7 cellular contexts compared by ENCODE assay signal in genomic region chr16:4426021-4426684, GRCh38. TPM values are rescaled to one million over a fixed set of nuclear protein-coding genes. Genes with fewer than 3 reads are reported as not detected.
DNase-seq lines count a peak whose midpoint lies in the region; ATAC-seq, FAIRE-seq and TF ChIP-seq lines count a peak whose summit lies in the region.

No MANE protein-coding gene starts in this region.

- intact Hi-C loops in GM12878 (cut with micrococcal nuclease; ENCODE audit: unreplicated experiment) (loop anchor here (5.0 to 10.0 kb wide), 2 partner anchors 46 to 189 kb away; partner anchors contain the start of genes NMRAL1 and UBALD1), right lobe of liver (cut with DNase I) (no loop called here), transverse colon (cut with DNase I; ENCODE audit: low total_unique reads) (no loop called here)

- POLR2A ChIA-PET in GM12878 (lab: Charles Lee) = no interaction called here

- H3K4me2 ChIP-seq in GM12878 (ENCODE audit: control insufficient read depth, insufficient read depth) = peak overlapping the region; percentile 72

- WGBS in GM12878 (ENCODE audit: insufficient coverage, insufficient replicate concordance, low lambda C conversion rate, missing lambda C conversion rate) = 1% methylated on average over 30 of the region's 31 CpGs
- WGBS in right lobe of liver (ENCODE audit: insufficient coverage, low coverage, low lambda C conversion rate, missing lambda C conversion rate) = 1% methylated on average over 23 of the region's 31 CpGs
- 2 to 21% methylated on average over 4 to 27 of the region's 31 CpGs for WGBS in transverse colon (ENCODE audit: low coverage in 1 of 2), 2 donors

- no peak for TF ChIP-seq POLR2A in GM12878 (IDR thresholded peaks at IDR 0.05; ENCODE audit: low read depth, low read length)
- TF ChIP-seq POLR2A in right lobe of liver (IDR thresholded peaks at IDR 0.05) = no peak
- TF ChIP-seq POLR2A in transverse colon (IDR thresholded peaks at IDR 0.05) = no peak

- RAD21 ChIA-PET in GM12878 (lab: Charles Lee; ENCODE audit: unreplicated experiment) = interaction anchor here (3.2 kb wide), 1 partner anchor 23 kb away, joined by 9 read pairs; no protein-coding TSS in a partner anchor

- H3K36me3 ChIP-seq in HUES6 (ENCODE audit: control insufficient read depth, insufficient read depth, low read length) (peaks cover 12% of the 10 kb centered on the region), GM12878 (ENCODE audit: control insufficient read depth in 2 of 2, insufficient read depth in 2 of 2, low read length in 1 of 2) (peaks cover 0 to 7% of the 10 kb centered on the region in 2 experiments; a peak in 1 of 4 replicates), right lobe of liver (peaks cover 0 to 2% (median 0%) of the 10 kb centered on the region in 4 donors), transverse colon (no peaks in the 10 kb centered on the region)

- peak overlapping the region; percentile 96 for H3K9ac ChIP-seq in HUES6 (ENCODE audit: low read length)
- peak overlapping the region; percentile 99 for H3K9ac ChIP-seq in GM12878 (ENCODE audit: control insufficient read depth, insufficient read depth, low read length)

- BruUV-seq in GM12878 (replicated peaks; lab: Mats Ljungman, UMichigan) = TSS peak; percentile 80

- no peak for TF ChIP-seq RAD21 in GM12878 (IDR thresholded peaks at IDR 0.05; ENCODE audit: insufficient read depth, low read depth, low read length)

- ATAC-seq in GM21515 (IDR thresholded peaks at IDR 0.05; ENCODE audit: unreplicated experiment) = peak; percentile 18
- peak; percentile 61 for ATAC-seq in GM12878
- ATAC-seq in right lobe of liver = peak; percentile 51 to 62 (median 58)

- H2AFZ ChIP-seq in GM12878 (ENCODE audit: control insufficient read depth, low read depth, low read length) = peak overlapping the region; percentile 100

- in situ Hi-C loops in GM12878 (cut with MboI) = no loop called here
- in situ Hi-C loops in transverse colon (cut with MboI; ENCODE audit: low pct_ligation_motif_present in 1 of 4, low pct_unique_long_range_greater_than_20kb in 1 of 4, low sequenced_read_pairs in 3 of 4) = no loop called here

- H3K4me3 ChIP-seq in GM12865 (ENCODE audit: low read depth, low read length) = peak overlapping the region; percentile 63
- peak overlapping the region; percentile 88 for H3K4me3 ChIP-seq in HUES6 (ENCODE audit: low read depth, low read length)
- H3K4me3 ChIP-seq in GM12878 = peak overlapping the region; percentile 92
- peak overlapping the region; percentile 79 to 97 (median 94) for H3K4me3 ChIP-seq in right lobe of liver
- H3K4me3 ChIP-seq in transverse colon = peak overlapping the region; percentile 65 to 86 (median 80)

- peaks cover 33% of the 10 kb centered on the region for H3K79me2 ChIP-seq in GM12878 (ENCODE audit: control insufficient read depth, insufficient read depth, low read length)

- no peak for FAIRE-seq in GM12878 (lab: Jason Lieb, UNC)

- H3K9me3 ChIP-seq in HUES6 (ENCODE audit: control insufficient read depth, insufficient read depth, low read depth, low read length) (no peaks in the 10 kb centered on the region), GM12878 (replicated peaks; ENCODE audit: control insufficient read depth, insufficient read depth, low read length) (no peaks in the 10 kb centered on the region), right lobe of liver (no peaks in the 10 kb centered on the region), transverse colon (no peaks in the 10 kb centered on the region)

- H3K4me1 ChIP-seq in HUES6 (ENCODE audit: control insufficient read depth, insufficient read depth, low read length) = peaks cover 8% of the 10 kb centered on the region; the same call in 1 of the 2 replicates
- H3K4me1 ChIP-seq in GM12878 (ENCODE audit: control insufficient read depth, insufficient read depth, low read length) = no peaks in the 10 kb centered on the region
- H3K4me1 ChIP-seq in right lobe of liver = peaks cover 0 to 13% (median 7%) of the 10 kb centered on the region in 4 donors
- H3K4me1 ChIP-seq in transverse colon = peaks cover 4 to 23% (median 19%) of the 10 kb centered on the region in 4 donors

- no peak for DNase-seq in GM12865 (ENCODE audit: low read depth)
- DNase-seq in GM12878 (ENCODE audit: low read depth, low spot score) = no peak
- DNase-seq in right lobe of liver = peak; percentile 64 to 73 (median 64)
- no peak for DNase-seq in transverse colon
- no peak for DNase-seq in GDM1 (lab: John Stamatoyannopoulos, UW)

- SMC1A ChIA-PET in GM12878 (lab: Charles Lee; ENCODE audit: uncharacterized antibody, unreplicated experiment) = interaction anchor here (1.5 kb wide), 1 partner anchor 23 kb away, joined by 4 read pairs; no protein-coding TSS in a partner anchor

- H4K20me1 ChIP-seq in GM12878 (ENCODE audit: control insufficient read depth, insufficient read depth) = no peaks in the 10 kb centered on the region

- TF ChIP-seq CTCF in GM12865 (IDR thresholded peaks at IDR 0.05; ENCODE audit: insufficient read depth, low read depth, low read length, missing control alignments) (no peak), GM12878 (IDR thresholded peaks at IDR 0.05 in 2 of 3, conservative IDR thresholded peaks at IDR 0.05 in 1 of 3; ENCODE audit: control insufficient read depth in 2 of 3, extremely low read depth in 1 of 3, insufficient read depth in 1 of 3, low read depth in 3 of 3, low read length in 3 of 3) (no peak), right lobe of liver (IDR thresholded peaks at IDR 0.05) (no peak), transverse colon (IDR thresholded peaks at IDR 0.05) (no peak)

- H3K27ac ChIP-seq in HUES6 (ENCODE audit: low read depth, low read length) = peak overlapping the region; percentile 80; the same call in 1 of the 2 replicates
- peak overlapping the region; percentile 100 for H3K27ac ChIP-seq in GM12878 (ENCODE audit: control insufficient read depth, insufficient read depth)
- peak overlapping the region; percentile 95 to 98 (median 97) for H3K27ac ChIP-seq in right lobe of liver
- H3K27ac ChIP-seq in transverse colon = peak overlapping the region; percentile 87 to 97 (median 95)

- H3K27me3 ChIP-seq in HUES6 (ENCODE audit: control insufficient read depth, insufficient read depth, low read length) = no peaks in the 10 kb centered on the region
- no peaks in the 10 kb centered on the region for H3K27me3 ChIP-seq in GM12878 (replicated peaks in 1 of 2; ENCODE audit: control insufficient read depth in 2 of 2, insufficient read depth in 2 of 2, low read length in 1 of 2)
- H3K27me3 ChIP-seq in right lobe of liver = no peaks in the 10 kb centered on the region
- H3K27me3 ChIP-seq in transverse colon = no peaks in the 10 kb centered on the region

- CTCF ChIA-PET in GM12878 (lab: Yijun Ruan, JAX) = no interaction called here

- no peak for TF ChIP-seq EP300 in GM12878 (IDR thresholded peaks at IDR 0.05; ENCODE audit: borderline replicate concordance in 1 of 2, control insufficient read depth in 1 of 2, low read depth in 2 of 2, low read length in 2 of 2)
- TF ChIP-seq EP300 in transverse colon (IDR thresholded peaks at IDR 0.05; ENCODE audit: low read depth) = no peak

RNA-seq across cellular contexts. Expression of gene DNAJA3, which starts 0.5 kb away (rescaled TPM):
- 60.1 and 70.0 TPM in 2 replicates for total RNA-seq in GM12878 (2013; cell fraction: nucleolus; rRNA removed)
- total RNA-seq in GM12878 (2014; rRNA removed) = 76.3 and 83.5 TPM in 2 replicates
- total RNA-seq in GM12878 (2014; rRNA removed; fragmentation: Illumina TruSeq; extraction: Trizol) = 51.7 and 55.6 TPM in 2 replicates
- 56.4 and 65.9 TPM in 2 replicates for total RNA-seq in GM12878 (2021)
- 14.5 TPM for polyA plus RNA-seq in GM12878 (2011; ENCODE audit: low read depth)
- polyA plus RNA-seq in GM12878 (2011; rRNA removed) = 40.8 and 43.1 TPM in 2 replicates
- polyA plus RNA-seq in GM12878 (2011; cell fraction: cytosol; rRNA removed) = 45.7 and 57.3 TPM in 2 replicates
- 77.1 and 83.1 TPM in 2 replicates for polyA plus RNA-seq in GM12878 (2011; cell fraction: nucleus; rRNA removed)
- 26.9 and 35.4 TPM in 2 replicates for polyA plus RNA-seq in GM12878 (2012)
- polyA plus RNA-seq in GM12878 (2014; fragmentation: Illumina TruSeq; extraction: Trizol) = 29.4 and 51.3 TPM in 2 replicates
- polyA plus RNA-seq in GM12878 (2014; fragmentation: Nextera tagmentation; extraction: Ambion mirVana) = 10 to 100 TPM in 1 of 2 experiments, 1 to 10 TPM in 1; 8.4 to 20.4 TPM
- polyA plus RNA-seq in GM12878 (2014; rRNA removed) = 77.4 and 80.1 TPM in 2 replicates
- polyA plus RNA-seq in GM12878 (2016; fragmentation: Nextera tagmentation; extraction: Ambion mirVana) = 100 to 1,000 TPM; 124 to 141 TPM
- polyA minus RNA-seq in GM12878 (2011; rRNA and poly(A)+ RNA removed) = 27.5 and 30.2 TPM in 2 replicates
- polyA minus RNA-seq in GM12878 (2011; cell fraction: cytosol; rRNA and poly(A)+ RNA removed) = 12.6 and 13.5 TPM in 2 replicates
- 21.3 and 42.6 TPM in 2 replicates for polyA minus RNA-seq in GM12878 (2011; cell fraction: nucleus; rRNA and poly(A)+ RNA removed)
- 100 to 1,000 TPM in 2 of 6 experiments, 10 to 100 TPM in 4; 36.4 to 110 (median 49.0) TPM for total RNA-seq in right lobe of liver
- 100 to 1,000 TPM in 1 of 4 donors, 10 to 100 TPM in 3; 49.0 to 126 (median 75.5) TPM for total RNA-seq in transverse colon

RNA-seq across cellular contexts. Expression of gene CORO7, which starts 9.8 kb away (rescaled TPM):
- 187 and 203 TPM in 2 replicates for total RNA-seq in GM12878 (2013; cell fraction: nucleolus; rRNA removed)
- total RNA-seq in GM12878 (2014; rRNA removed) = 43.2 and 56.5 TPM in 2 replicates
- total RNA-seq in GM12878 (2014; rRNA removed; fragmentation: Illumina TruSeq; extraction: Trizol) = 18.9 and 19.0 TPM in 2 replicates
- total RNA-seq in GM12878 (2021) = 89.2 and 91.7 TPM in 2 replicates
- polyA plus RNA-seq in GM12878 (2011; ENCODE audit: low read depth) = 17.8 TPM
- 11.9 and 40.0 TPM in 2 replicates for polyA plus RNA-seq in GM12878 (2011; rRNA removed)
- 37.9 and 44.2 TPM in 2 replicates for polyA plus RNA-seq in GM12878 (2011; cell fraction: cytosol; rRNA removed)
- 362 and 561 TPM in 2 replicates for polyA plus RNA-seq in GM12878 (2011; cell fraction: nucleus; rRNA removed)
- 49.8 and 53.5 TPM in 2 replicates for polyA plus RNA-seq in GM12878 (2012)
- polyA plus RNA-seq in GM12878 (2014; fragmentation: Illumina TruSeq; extraction: Trizol) = 6.0 and 17.2 TPM in 2 replicates
- polyA plus RNA-seq in GM12878 (2014; fragmentation: Nextera tagmentation; extraction: Ambion mirVana) = under 1 TPM; 0.64 to 0.84 TPM
- polyA plus RNA-seq in GM12878 (2014; rRNA removed) = 65.8 and 76.0 TPM in 2 replicates
- polyA plus RNA-seq in GM12878 (2016; fragmentation: Nextera tagmentation; extraction: Ambion mirVana) = 10 to 100 TPM; 47.4 to 49.1 TPM
- polyA minus RNA-seq in GM12878 (2011; rRNA and poly(A)+ RNA removed) = 32.8 and 55.7 TPM in 2 replicates
- 61.5 and 64.5 TPM in 2 replicates for polyA minus RNA-seq in GM12878 (2011; cell fraction: cytosol; rRNA and poly(A)+ RNA removed)
- polyA minus RNA-seq in GM12878 (2011; cell fraction: nucleus; rRNA and poly(A)+ RNA removed) = 68.3 and 121 TPM in 2 replicates
- total RNA-seq in right lobe of liver = 10 to 100 TPM in 5 of 6 experiments, 1 to 10 TPM in 1; 7.8 to 22.9 (median 13.3) TPM
- total RNA-seq in transverse colon = 100 to 1,000 TPM in 1 of 4 donors, 10 to 100 TPM in 3; 46.8 to 330 (median 58.1) TPM

RNA-seq across cellular contexts. Expression of gene NMRAL1, which starts 48.3 kb away (rescaled TPM):
- 33.4 and 44.6 TPM in 2 replicates for total RNA-seq in GM12878 (2013; cell fraction: nucleolus; rRNA removed)
- total RNA-seq in GM12878 (2014; rRNA removed) = 69.7 and 74.8 TPM in 2 replicates
- 41.6 and 52.5 TPM in 2 replicates for total RNA-seq in GM12878 (2014; rRNA removed; fragmentation: Illumina TruSeq; extraction: Trizol)
- 66.0 and 72.4 TPM in 2 replicates for total RNA-seq in GM12878 (2021)
- 30.3 TPM for polyA plus RNA-seq in GM12878 (2011; ENCODE audit: low read depth)
- 19.9 and 33.7 TPM in 2 replicates for polyA plus RNA-seq in GM12878 (2011; rRNA removed)
- 84.5 and 92.5 TPM in 2 replicates for polyA plus RNA-seq in GM12878 (2011; cell fraction: cytosol; rRNA removed)
- 54.1 and 72.8 TPM in 2 replicates for polyA plus RNA-seq in GM12878 (2011; cell fraction: nucleus; rRNA removed)
- polyA plus RNA-seq in GM12878 (2012) = 39.9 and 42.7 TPM in 2 replicates
- polyA plus RNA-seq in GM12878 (2014; fragmentation: Illumina TruSeq; extraction: Trizol) = 14.9 and 36.5 TPM in 2 replicates
- polyA plus RNA-seq in GM12878 (2014; fragmentation: Nextera tagmentation; extraction: Ambion mirVana) = 10 to 100 TPM in 1 of 2 experiments, 1 to 10 TPM in 1; 4.8 to 11.2 TPM
- 74.2 and 74.4 TPM in 2 replicates for polyA plus RNA-seq in GM12878 (2014; rRNA removed)
- 100 to 1,000 TPM in 1 of 2 experiments, 10 to 100 TPM in 1; 84.1 to 102 TPM for polyA plus RNA-seq in GM12878 (2016; fragmentation: Nextera tagmentation; extraction: Ambion mirVana)
- 32.2 and 58.4 TPM in 2 replicates for polyA minus RNA-seq in GM12878 (2011; rRNA and poly(A)+ RNA removed)
- polyA minus RNA-seq in GM12878 (2011; cell fraction: cytosol; rRNA and poly(A)+ RNA removed) = 16.3 and 19.1 TPM in 2 replicates
- 9.1 and 22.4 TPM in 2 replicates for polyA minus RNA-seq in GM12878 (2011; cell fraction: nucleus; rRNA and poly(A)+ RNA removed)
- total RNA-seq in right lobe of liver = 10 to 100 TPM; 19.9 to 44.0 (median 35.5) TPM
- total RNA-seq in transverse colon = 10 to 100 TPM; 46.0 to 75.9 (median 66.6) TPM

RNA-seq across cellular contexts. Expression of gene HMOX2, which starts 50.0 kb away (rescaled TPM):
- total RNA-seq in GM12878 (2013; cell fraction: nucleolus; rRNA removed) = 23.0 and 24.2 TPM in 2 replicates
- 58.9 and 61.9 TPM in 2 replicates for total RNA-seq in GM12878 (2014; rRNA removed)
- total RNA-seq in GM12878 (2014; rRNA removed; fragmentation: Illumina TruSeq; extraction: Trizol) = 47.7 and 51.2 TPM in 2 replicates
- total RNA-seq in GM12878 (2021) = 53.3 and 56.2 TPM in 2 replicates
- 19.3 TPM for polyA plus RNA-seq in GM12878 (2011; ENCODE audit: low read depth)
- polyA plus RNA-seq in GM12878 (2011; rRNA removed) = 50.4 and 56.7 TPM in 2 replicates
- polyA plus RNA-seq in GM12878 (2011; cell fraction: cytosol; rRNA removed) = 66.7 and 89.0 TPM in 2 replicates
- 39.7 and 44.0 TPM in 2 replicates for polyA plus RNA-seq in GM12878 (2011; cell fraction: nucleus; rRNA removed)
- polyA plus RNA-seq in GM12878 (2012) = 29.2 and 32.3 TPM in 2 replicates
- 47.8 and 61.5 TPM in 2 replicates for polyA plus RNA-seq in GM12878 (2014; fragmentation: Illumina TruSeq; extraction: Trizol)
- 10 to 100 TPM; 26.4 to 37.7 TPM for polyA plus RNA-seq in GM12878 (2014; fragmentation: Nextera tagmentation; extraction: Ambion mirVana)
- polyA plus RNA-seq in GM12878 (2014; rRNA removed) = 70.6 and 70.8 TPM in 2 replicates
- polyA plus RNA-seq in GM12878 (2016; fragmentation: Nextera tagmentation; extraction: Ambion mirVana) = 100 to 1,000 TPM in 1 of 2 experiments, 10 to 100 TPM in 1; 85.7 to 111 TPM
- polyA minus RNA-seq in GM12878 (2011; rRNA and poly(A)+ RNA removed) = 53.3 and 62.8 TPM in 2 replicates
- polyA minus RNA-seq in GM12878 (2011; cell fraction: cytosol; rRNA and poly(A)+ RNA removed) = 14.0 and 16.1 TPM in 2 replicates
- polyA minus RNA-seq in GM12878 (2011; cell fraction: nucleus; rRNA and poly(A)+ RNA removed) = 10.4 and 24.4 TPM in 2 replicates
- 10 to 100 TPM; 39.7 to 74.7 (median 55.4) TPM for total RNA-seq in right lobe of liver
- 100 to 1,000 TPM in 1 of 4 donors, 10 to 100 TPM in 3; 46.4 to 495 (median 55.7) TPM for total RNA-seq in transverse colon

RNA-seq across cellular contexts. Expression of gene VASN, which starts 54.5 kb away (rescaled TPM):
- total RNA-seq in GM12878 (2013; cell fraction: nucleolus; rRNA removed) = not detected in 2 replicates
- total RNA-seq in GM12878 (2014; rRNA removed) (not detected in 2 replicates), GM12878 (2014; rRNA removed; fragmentation: Illumina TruSeq; extraction: Trizol) (not detected in 2 replicates), GM12878 (2021) (0.10 TPM in 1 of 2 replicates, not detected in the other), right lobe of liver (10 to 100 TPM; 13.5 to 22.9 (median 16.8) TPM), transverse colon (10 to 100 TPM in 2 of 4 donors, 1 to 10 TPM in 2; 3.4 to 18.7 (median 9.0) TPM)
- 0.08 TPM for polyA plus RNA-seq in GM12878 (2011; ENCODE audit: low read depth)
- polyA plus RNA-seq in GM12878 (2011; rRNA removed) (not detected in 2 replicates), GM12878 (2014; fragmentation: Illumina TruSeq; extraction: Trizol) (not detected in 2 replicates), GM12878 (2014; fragmentation: Nextera tagmentation; extraction: Ambion mirVana) (under 1 TPM in 1 of 2 experiments, not detected in 1; 0.02 TPM), GM12878 (2014; rRNA removed) (not detected in 2 replicates), GM12878 (2016; fragmentation: Nextera tagmentation; extraction: Ambion mirVana) (under 1 TPM; 0.18 to 0.19 TPM)
- polyA plus RNA-seq in GM12878 (2011; cell fraction: cytosol; rRNA removed) = not detected in 2 replicates
- polyA plus RNA-seq in GM12878 (2011; cell fraction: nucleus; rRNA removed) = not detected in 2 replicates
- polyA plus RNA-seq in GM12878 (2012) = 0.24 and 0.27 TPM in 2 replicates
- polyA minus RNA-seq in GM12878 (2011; rRNA and poly(A)+ RNA removed) = not detected in 2 replicates
- polyA minus RNA-seq in GM12878 (2011; cell fraction: cytosol; rRNA and poly(A)+ RNA removed) = not detected in 2 replicates
- polyA minus RNA-seq in GM12878 (2011; cell fraction: nucleus; rRNA and poly(A)+ RNA removed) = not detected in 2 replicates

Comparison
In these comparisons a context has a peak if more than half of its experiments do, and no peak if none do; other contexts are left out.
1. DNase-seq: peak in right lobe of liver (3 of 3); none in GM12865 (single experiment), GM12878 (single experiment), transverse colon (single experiment) and GDM1 (single experiment).
2. Peak in every context shown above with its lines, with median percentiles within 50 percentile points of each other: H3K4me3 ChIP-seq, ATAC-seq and H3K27ac ChIP-seq.